Comparison of ENCODE assay signal across 16 cellular contexts in genomic region chr7:72292794-72293193, GRCh38.
DNase-seq lines count a peak whose midpoint lies in the region; ATAC-seq, FAIRE-seq and TF ChIP-seq lines count a peak whose summit lies in the region.
"Had no signal": no experiment of that assay in that cellular context is flagged by ENCODE, and none has a peak within 500 bp of the region (broad histone marks: within the 10 kb centered on the region; RNA-seq: fewer than 3 reads in every experiment).

No MANE protein-coding gene starts in this region.

- intact Hi-C loops in right lobe of liver (cut with DNase I) (no loop called here), HepG2 (cut with micrococcal nuclease; ENCODE audit: unreplicated experiment) (no loop called here), dorsolateral prefrontal cortex (cut with DNase I) (no loop called here)

- 17% methylated on average over 3 of the region's 3 CpGs for WGBS in right lobe of liver (ENCODE audit: insufficient coverage, low coverage, low lambda C conversion rate, missing lambda C conversion rate)
- 8% methylated on average over 3 of the region's 3 CpGs for WGBS in HepG2 (ENCODE audit: low lambda C conversion rate)

- in situ Hi-C loops in HepG2 (cut with HindIII; ENCODE audit: extremely low pct_ligation_motif_present, low pct_unique_long_range_greater_than_20kb), result no loop called here

- H3K27me3 ChIP-seq in right lobe of liver (no peaks in the 10 kb centered on the region), HepG2 (ENCODE audit: control insufficient read depth in 1 of 2, insufficient read depth in 2 of 2, low read length in 2 of 2) (0 out of 5 replicates have a peak, but pooled peaks cover 0 to 4% of the 10 kb centered on the region in 2 experiments), dorsolateral prefrontal cortex (no peaks in the 10 kb centered on the region)

- DNase-seq in right lobe of liver (no peak), HepG2 (ENCODE audit: low spot score) (no peak), UCSD-AML1 (lab: John Stamatoyannopoulos, UW; ENCODE audit: unreplicated experiment) (peak; percentile 38), endothelial cell (ENCODE audit: low spot score) (no peak), pons (ENCODE audit: low spot score) (no peak), dorsolateral prefrontal cortex (no peak), occipital lobe (lab: John Stamatoyannopoulos, UW) (no peak)
- DNase-seq: CD4-positive, alpha-beta T cell; DMS153; DMS79 treated with DMSO at 0.1 percent for 48 hours; GF-D8; IMR-90 had no signal

- BruUV-seq in HepG2 (replicated peaks; lab: Mats Ljungman, UMichigan), result no TSS peak

- no peak for TF ChIP-seq CTCF in right lobe of liver (IDR thresholded peaks at IDR 0.05)
- TF ChIP-seq CTCF in HepG2 (CRISPR knock-in tag; IDR thresholded peaks at IDR 0.05), result no peak
- TF ChIP-seq CTCF in endothelial cell (IDR thresholded peaks at IDR 0.05; ENCODE audit: unreplicated experiment), result no peak
- TF ChIP-seq CTCF in dorsolateral prefrontal cortex (IDR thresholded peaks at IDR 0.05 in 54 of 56, conservative IDR thresholded peaks at IDR 0.05 in 2 of 56; ENCODE audit: low read depth in 1 of 56, partially characterized antibody in 56 of 56), result no peak

- peaks cover 10% of the 10 kb centered on the region for H3K9me3 Mint-ChIP-seq in endothelial cell (ENCODE audit: unreplicated experiment)

- no peak overlapping the region for H2AFZ ChIP-seq in HepG2 (ENCODE audit: low read length)

- no peaks in the 10 kb centered on the region for H4K20me1 ChIP-seq in HepG2 (ENCODE audit: insufficient read depth, low read length)

- no peak overlapping the region for H3K4me2 ChIP-seq in HepG2 (ENCODE audit: low read depth, low read length)

- ATAC-seq in right lobe of liver, result peak in 3 of 4 donors; percentile 49 to 75 (median 73)
- ATAC-seq in HepG2, result no peak
- ATAC-seq in HG03108 (IDR thresholded peaks at IDR 0.05; ENCODE audit: unreplicated experiment), result no peak
- ATAC-seq: HCT116 had no signal

- POLR2A ChIA-PET in HepG2 (lab: Yijun Ruan, JAX), result no interaction called here

- H3K4me1 ChIP-seq in right lobe of liver (no peaks in the 10 kb centered on the region), HepG2 (ENCODE audit: insufficient read depth, low read length) (no peaks in the 10 kb centered on the region)

- H3K4me1 Mint-ChIP-seq in endothelial cell (ENCODE audit: unreplicated experiment), result peaks cover 9% of the 10 kb centered on the region

- H3K27ac ChIP-seq in right lobe of liver, result no peak overlapping the region
- H3K27ac ChIP-seq in HepG2 (ENCODE audit: extremely low read length, insufficient read depth, low read length), result no peak overlapping the region
- H3K27ac ChIP-seq in dorsolateral prefrontal cortex, result no peak overlapping the region
- H3K27ac ChIP-seq: 22Rv1 had no signal

- peak overlapping the region; percentile 90 for H3K27ac Mint-ChIP-seq in endothelial cell (ENCODE audit: unreplicated experiment)
- H3K27ac Mint-ChIP-seq: CD4-positive, alpha-beta T cell had no signal

- H3K9me3 ChIP-seq in right lobe of liver (no peaks in the 10 kb centered on the region), HepG2 (ENCODE audit: low read length) (0 out of 2 replicates have a peak, but pooled peaks cover 8% of the 10 kb centered on the region)

- CTCF ChIA-PET in HepG2 (lab: Yijun Ruan, JAX; ENCODE audit: low intra/inter-chr PET ratio, low total read pairs), result no interaction called here

- no peaks in the 10 kb centered on the region for H3K79me2 ChIP-seq in HepG2 (ENCODE audit: insufficient read depth, low read length)

- H3K4me3 ChIP-seq in right lobe of liver (no peak overlapping the region), HepG2 (replicated peaks in 1 of 3; ENCODE audit: insufficient read depth in 1 of 3, low read depth in 2 of 3, low read length in 3 of 3) (no peak overlapping the region), dorsolateral prefrontal cortex (no peak overlapping the region)

- no peaks in the 10 kb centered on the region for H3K36me3 Mint-ChIP-seq in endothelial cell (ENCODE audit: low read depth, unreplicated experiment)

- no peak overlapping the region for H3K9ac ChIP-seq in HepG2 (ENCODE audit: insufficient read depth, low read depth, low read length)

- no peak for FAIRE-seq in HepG2 (lab: Jason Lieb, UNC)
- FAIRE-seq: H54 had no signal

- TF ChIP-seq POLR2A in right lobe of liver (IDR thresholded peaks at IDR 0.05) (no peak), HepG2 (IDR thresholded peaks at IDR 0.05; ENCODE audit: insufficient read depth in 1 of 2, low read depth in 2 of 2, low read length in 2 of 2) (no peak)

- no peak for TF ChIP-seq RAD21 in HepG2 (CRISPR knock-in tag; IDR thresholded peaks at IDR 0.05)

- no peak for TF ChIP-seq EP300 in HepG2 (IDR thresholded peaks at IDR 0.05; ENCODE audit: low read depth in 2 of 2, low read length in 2 of 2)
- TF ChIP-seq EP300 in HepG2 (CRISPR knock-in tag; IDR thresholded peaks at IDR 0.05; ENCODE audit: borderline replicate concordance), result no peak

- H3K36me3 ChIP-seq in right lobe of liver, result no peaks in the 10 kb centered on the region
- no peaks in the 10 kb centered on the region for H3K36me3 ChIP-seq in HepG2 (replicated peaks in 1 of 2; ENCODE audit: control insufficient read depth in 1 of 2, insufficient read depth in 2 of 2, low read length in 2 of 2)

- peaks cover 3% of the 10 kb centered on the region for H3K27me3 Mint-ChIP-seq in endothelial cell (ENCODE audit: unreplicated experiment)
- H3K27me3 Mint-ChIP-seq: CD4-positive, alpha-beta T cell had no signal

- no peak overlapping the region for H3K4me3 Mint-ChIP-seq in endothelial cell (ENCODE audit: unreplicated experiment)
- H3K4me3 Mint-ChIP-seq: CD4-positive, alpha-beta T cell had no signal

TF ChIP-seq in HepG2, 621 proteins besides CTCF, POLR2A, EP300 and RAD21:
- TF ChIP-seq KAT8 (CRISPR knock-in tag; IDR thresholded peaks at IDR 0.05), result no peak
- TF ChIP-seq, protein P1, sequence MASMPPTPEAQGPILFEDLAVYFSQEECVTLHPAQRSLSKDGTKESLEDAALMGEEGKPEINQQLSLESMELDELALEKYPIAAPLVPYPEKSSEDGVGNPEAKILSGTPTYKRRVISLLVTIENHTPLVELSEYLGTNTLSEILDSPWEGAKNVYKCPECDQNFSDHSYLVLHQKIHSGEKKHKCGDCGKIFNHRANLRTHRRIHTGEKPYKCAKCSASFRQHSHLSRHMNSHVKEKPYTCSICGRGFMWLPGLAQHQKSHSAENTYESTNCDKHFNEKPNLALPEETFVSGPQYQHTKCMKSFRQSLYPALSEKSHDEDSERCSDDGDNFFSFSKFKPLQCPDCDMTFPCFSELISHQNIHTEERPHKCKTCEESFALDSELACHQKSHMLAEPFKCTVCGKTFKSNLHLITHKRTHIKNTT (CRISPR knock-in tag; IDR thresholded peaks at IDR 0.05), result no peak
- TF ChIP-seq ZSCAN21 (CRISPR knock-in tag; IDR thresholded peaks at IDR 0.05; ENCODE audit: borderline replicate concordance), result no peak
- no peak for TF ChIP-seq ZNF101 (CRISPR knock-in tag; IDR thresholded peaks at IDR 0.05; ENCODE audit: borderline replicate concordance, low read depth)
- no peak for TF ChIP-seq ZNF567 (CRISPR knock-in tag; IDR thresholded peaks at IDR 0.05; ENCODE audit: borderline replicate concordance)
- no peak for TF ChIP-seq ZNF710 (CRISPR knock-in tag; IDR thresholded peaks at IDR 0.05; ENCODE audit: borderline replicate concordance)

Comparison
In these comparisons a context has a peak if more than half of its experiments do, and no peak if none do; other contexts are left out.
1. ATAC-seq: peak in right lobe of liver (3 of 4); none in HepG2 (single experiment) and HG03108 (single experiment).